In genomic region chr6:21996425-21997207, GRCh38 we compare ENCODE assay signal across 22 cellular contexts.
DNase-seq lines count a peak whose midpoint lies in the region; ATAC-seq, FAIRE-seq and TF ChIP-seq lines count a peak whose summit lies in the region.
"Had no signal": no experiment of that assay in that cellular context is flagged by ENCODE, and none has a peak within 500 bp of the region (broad histone marks: within the 10 kb centered on the region; RNA-seq: fewer than 3 reads in every experiment).

No MANE protein-coding gene starts in this region.

- peak; percentile 76 for DNase-seq in NCI-H526 treated with DMSO at 0.1 percent for 48 hours (lab: John Stamatoyannopoulos, UW)
- peak; percentile 15 for DNase-seq in bronchial epithelial cell (ENCODE audit: low read depth)
- DNase-seq in body of pancreas, result no peak
- no peak for DNase-seq in Ammon's horn (ENCODE audit: low spot score)
- DNase-seq in nucleus accumbens (lab: John Stamatoyannopoulos, UW), result no peak
- DNase-seq: activated CD4-positive, alpha-beta T cell treated with anti-CD3 and anti-CD28 coated beads for 4 hours; activated effector memory CD4-positive, alpha-beta T cell treated with anti-CD3 and anti-CD28 coated beads, Interleukin-2, amount 50 U/mL, for 16 hours; amniotic stem cell; CD8-positive, alpha-beta T cell; erythroblast; GM23248; lower lobe of right lung; naive B cell; NCI-H774; PC-3; stimulated activated naive CD8-positive, alpha-beta T cell treated with anti-CD3 and anti-CD28 coated beads, Interleukin-15, Interleukin-2, amounts not matched to agents 100 U/mL and 50 U/mL, for 24 hours; uterus had no signal

- H3K4me3 ChIP-seq in BLaER1 treated with 17β-estradiol and CSF1 and Interleukin-3, amounts not matched to agents 10 nM and 100 nM, result no peak overlapping the region
- H3K4me3 ChIP-seq in bronchial epithelial cell (ENCODE audit: low read depth, low read length), result no peak overlapping the region
- no peak overlapping the region for H3K4me3 ChIP-seq in muscle layer of colon (ENCODE audit: low read depth in 1 of 2, low read length in 2 of 2)
- no peak overlapping the region for H3K4me3 ChIP-seq in body of pancreas
- H3K4me3 ChIP-seq: coronary artery, GM23248, lower lobe of right lung, uterus had no signal

- peaks cover 42 to 67% (median 56%) of the 10 kb centered on the region in 10 experiments for H3K4me1 ChIP-seq in BLaER1 treated with 17β-estradiol and CSF1 and Interleukin-3, amounts not matched to agents 10 nM and 100 nM
- peaks cover 31% of the 10 kb centered on the region for H3K4me1 ChIP-seq in muscle layer of colon (ENCODE audit: insufficient read depth, low read length)
- H3K4me1 ChIP-seq in body of pancreas, result no peaks in the 10 kb centered on the region

- FAIRE-seq in bronchial epithelial cell (lab: Jason Lieb, UNC), result no peak

- H4K20me1 ChIP-seq in BLaER1 treated with 17β-estradiol and CSF1 and Interleukin-3, amounts not matched to agents 10 nM and 100 nM, result no peaks in the 10 kb centered on the region

- peak overlapping the region; percentile 43 to 82 (median 75); a peak in 19 of 22 replicates for H3K4me2 ChIP-seq in BLaER1 treated with 17β-estradiol and CSF1 and Interleukin-3, amounts not matched to agents 10 nM and 100 nM
- H3K4me2 ChIP-seq: KMS-11 had no signal

- peak overlapping the region in 8 of 11 experiments; percentile 30 to 70 (median 56); a peak in 16 of 22 replicates for H3K27ac ChIP-seq in BLaER1 treated with 17β-estradiol and CSF1 and Interleukin-3, amounts not matched to agents 10 nM and 100 nM
- H3K27ac ChIP-seq in muscle layer of colon (ENCODE audit: low read depth, low read length), result peak overlapping the region; percentile 45
- H3K27ac ChIP-seq in body of pancreas, result no peak overlapping the region
- H3K27ac ChIP-seq: coronary artery, GM23248, KMS-11, lower lobe of right lung had no signal

- no peak for TF ChIP-seq POLR2A in body of pancreas (IDR thresholded peaks at IDR 0.05)

- H3K9me3 ChIP-seq in BLaER1 treated with 17β-estradiol and CSF1 and Interleukin-3, amounts not matched to agents 10 nM and 100 nM (replicated peaks in 1 of 11), result peaks cover 0 to 1% (median 0%) of the 10 kb centered on the region in 11 experiments; a peak in 2 of 22 replicates
- H3K9me3 ChIP-seq in muscle layer of colon (ENCODE audit: low read length) (no peaks in the 10 kb centered on the region), body of pancreas (no peaks in the 10 kb centered on the region)
- H3K9me3 ChIP-seq: lower lobe of right lung, uterus had no signal

- ATAC-seq in body of pancreas, result no peak
- no peak for ATAC-seq in GM21528 (IDR thresholded peaks at IDR 0.05; ENCODE audit: low FRiP score, unreplicated experiment)
- ATAC-seq: CD8-positive, alpha-beta T cell; lower lobe of right lung; PC-3; stimulated activated naive CD8-positive, alpha-beta T cell treated with anti-CD3 and anti-CD28 coated beads, Interleukin-15, Interleukin-2, amounts not matched to agents 100 U/mL and 50 U/mL, for 24 hours had no signal

- peak overlapping the region in 6 of 11 experiments; percentile 25 to 45 (median 35); a peak in 7 of 22 replicates for H3K9ac ChIP-seq in BLaER1 treated with 17β-estradiol and CSF1 and Interleukin-3, amounts not matched to agents 10 nM and 100 nM
- H3K9ac ChIP-seq in muscle layer of colon (ENCODE audit: low read length), result no peak overlapping the region
- H3K9ac ChIP-seq: GM23248, KMS-11 had no signal

- 70 to 72% methylated on average over 5 of the region's 5 CpGs for WGBS in body of pancreas, 2 donors

- no peak for TF ChIP-seq CTCF in bronchial epithelial cell (IDR thresholded peaks at IDR 0.05; ENCODE audit: insufficient read depth, low read length, severe bottlenecking)
- no peak for TF ChIP-seq CTCF in body of pancreas (IDR thresholded peaks at IDR 0.05)

- intact Hi-C loops in body of pancreas (cut with DNase I), result no loop called here

- peaks cover 0 to 48% (median 7%) of the 10 kb centered on the region in 11 experiments; a peak in 7 of 22 replicates for H3K36me3 ChIP-seq in BLaER1 treated with 17β-estradiol and CSF1 and Interleukin-3, amounts not matched to agents 10 nM and 100 nM
- H3K36me3 ChIP-seq in bronchial epithelial cell (ENCODE audit: control insufficient read depth, insufficient read depth, low read length), result no peaks in the 10 kb centered on the region
- no peaks in the 10 kb centered on the region for H3K36me3 ChIP-seq in muscle layer of colon (ENCODE audit: insufficient read depth, low read length)
- no peaks in the 10 kb centered on the region for H3K36me3 ChIP-seq in body of pancreas (replicated peaks in 1 of 2; ENCODE audit: insufficient read depth in 1 of 2, low read depth in 2 of 2)
- H3K36me3 ChIP-seq: lower lobe of right lung, uterus had no signal

- H3K27me3 ChIP-seq in BLaER1 treated with 17β-estradiol and CSF1 and Interleukin-3, amounts not matched to agents 10 nM and 100 nM, result no peaks in the 10 kb centered on the region
- H3K27me3 ChIP-seq in bronchial epithelial cell (ENCODE audit: control insufficient read depth, insufficient read depth, low read length) (no peaks in the 10 kb centered on the region), muscle layer of colon (ENCODE audit: control insufficient read depth in 1 of 2, insufficient read depth in 2 of 2, low read length in 2 of 2) (no peaks in the 10 kb centered on the region), body of pancreas (no peaks in the 10 kb centered on the region)
- H3K27me3 ChIP-seq: uterus had no signal

Comparison
In these comparisons a context has a peak if more than half of its experiments do, and no peak if none do; other contexts are left out.
1. H3K27ac ChIP-seq: peak in BLaER1 treated with 17β-estradiol and CSF1 and Interleukin-3, amounts not matched to agents 10 nM and 100 nM (8 of 11) and muscle layer of colon (single experiment); none in body of pancreas (0 of 4).
2. DNase-seq: peak in NCI-H526 treated with DMSO at 0.1 percent for 48 hours (single experiment) and bronchial epithelial cell (single experiment); none in body of pancreas (0 of 4), Ammon's horn (single experiment) and nucleus accumbens (0 of 56).